8 cellular contexts compared by ENCODE assay signal in the genomic region with DNA sequence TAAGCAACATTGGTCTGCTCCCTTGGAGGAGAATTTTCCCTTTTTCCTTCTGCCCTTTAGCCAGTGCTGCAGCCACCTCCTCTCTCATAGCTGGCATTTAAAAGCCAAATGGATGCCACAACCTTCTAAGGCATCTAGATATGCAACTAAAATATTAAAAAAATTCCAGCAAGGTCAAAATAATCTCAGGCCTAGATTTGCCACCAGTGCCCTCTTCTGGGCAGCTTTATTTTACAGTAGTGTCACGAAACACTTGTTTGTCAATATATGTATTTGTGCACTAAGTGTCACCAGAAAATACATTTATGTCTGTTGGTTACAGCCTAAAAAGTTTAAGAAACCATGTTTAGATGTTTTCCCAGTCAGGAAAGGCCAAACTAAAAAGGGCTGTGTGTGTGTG. TPM values are rescaled to one million over a fixed set of nuclear protein-coding genes. Genes with fewer than 3 reads are reported as not detected.
A peak's percentile ranks its signal among the peaks of the same experiment; 100 is the strongest.
DNase-seq lines count a peak whose midpoint lies in the region; ATAC-seq and TF ChIP-seq lines count a peak whose summit lies in the region.
"Not testable (repeated sequence)": the region's sequence is repeated elsewhere in the genome, so short reads cannot be mapped to it uniquely, and the experiment has no call there.

No MANE protein-coding gene starts in this region.

- not testable (repeated sequence) for H3K9ac ChIP-seq in parathyroid adenoma

- not testable (repeated sequence) for H2AFZ ChIP-seq in parathyroid adenoma

- TF ChIP-seq RAD21 in Ishikawa (IDR thresholded peaks at IDR 0.05; ENCODE audit: low read depth) = peak; percentile 28; the same call in 1 of the 2 replicates

- not testable (repeated sequence) for H3K4me3 ChIP-seq in WI38 (ENCODE audit: low read depth, low read length); parathyroid adenoma (ENCODE audit: low read depth, low read length)

- not testable (repeated sequence) for H3K9me3 ChIP-seq in parathyroid adenoma (ENCODE audit: control insufficient read depth, low read length)

- H3K27me3 ChIP-seq in parathyroid adenoma (ENCODE audit: control insufficient read depth, insufficient read depth, low read length) = not testable (repeated sequence)

- DNase-seq in ACHN (peak; percentile 39), EH (ENCODE audit: low read depth) (peak; percentile 15), NCI-H69 (lab: John Stamatoyannopoulos, UW) (peak; percentile 59), dermis blood vessel endothelial cell (peak; percentile 25)
- not testable (repeated sequence) for DNase-seq in Right ventricle myocardium superior

- ATAC-seq in Right ventricle myocardium superior (ENCODE audit: poor library complexity) = peak; percentile 68

- not testable (repeated sequence) for TF ChIP-seq EP300 in Ishikawa (IDR thresholded peaks at IDR 0.05; ENCODE audit: borderline replicate concordance)

- not testable (repeated sequence) for H3K27ac ChIP-seq in parathyroid adenoma

- H3K79me2 ChIP-seq in parathyroid adenoma = not testable (repeated sequence)

- in situ Hi-C loops in ACHN (cut with HindIII; ENCODE audit: low pct_ligation_motif_present, low pct_unique_long_range_greater_than_20kb, low sequenced_read_pairs) = not testable (repeated sequence)

- H3K4me1 ChIP-seq in parathyroid adenoma = not testable (repeated sequence)

- intact Hi-C loops in Right ventricle myocardium superior (cut with DNase I) = loop anchor here (10.0 kb wide), 1 partner anchor 199 kb away; no protein-coding TSS in a partner anchor

- not testable (repeated sequence) for H3K4me2 ChIP-seq in parathyroid adenoma (ENCODE audit: low read length)

- H3K36me3 ChIP-seq in parathyroid adenoma (ENCODE audit: control insufficient read depth, insufficient read depth, low read length) = not testable (repeated sequence)

- TF ChIP-seq CTCF in WI38 (IDR thresholded peaks at IDR 0.05; ENCODE audit: low read depth, low read length) (0 out of 2 replicates have a peak, but pooled peaks have one; percentile 6), parathyroid adenoma (IDR thresholded peaks at IDR 0.05) (peak; percentile 25)

RNA-seq across cellular contexts. Expression of a gene that starts 19.7 kb away (rescaled TPM):
- total RNA-seq in dermis blood vessel endothelial cell (19.7 and 27.8 TPM in 2 replicates), Right ventricle myocardium superior (3.6 TPM)
